8 cellular contexts compared by ENCODE assay signal in the genomic region with DNA sequence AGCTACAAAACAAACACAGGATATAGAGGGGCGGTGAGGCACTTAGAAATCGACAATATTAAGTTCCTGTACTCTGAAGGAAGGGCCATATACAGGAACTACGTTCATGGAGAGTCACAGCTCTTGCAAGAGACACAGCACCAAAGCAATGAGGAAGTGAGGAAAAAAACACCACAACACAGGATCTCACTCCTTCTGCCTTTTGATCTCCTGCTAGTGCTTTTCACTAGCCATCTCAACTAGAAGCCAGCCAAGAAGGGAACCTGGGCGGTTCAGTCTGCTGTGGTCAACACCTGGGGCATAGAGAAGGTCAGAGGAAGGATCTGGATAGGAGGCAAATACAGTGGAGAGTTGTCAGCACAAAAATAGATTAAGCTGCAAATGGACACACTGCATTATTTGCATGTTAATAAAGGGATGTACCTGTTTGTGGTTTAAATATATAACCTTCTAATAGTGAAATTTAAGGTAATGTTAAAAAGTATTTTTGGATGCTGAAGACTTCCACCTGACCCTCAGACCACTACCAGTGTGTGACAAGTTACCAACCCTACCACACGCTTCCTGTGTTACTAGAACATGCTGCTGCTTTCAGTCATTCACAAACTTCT.
A peak's percentile ranks its signal among the peaks of the same experiment; 100 is the strongest.
DNase-seq lines count a peak whose midpoint lies in the region; ATAC-seq and TF ChIP-seq lines count a peak whose summit lies in the region.

No MANE protein-coding gene starts in this region.

- H3K36me3 Mint-ChIP-seq in CD14-positive monocyte (no peaks in the 10 kb centered on the region), T-helper 17 cell (ENCODE audit: low read depth) (no peaks in the 10 kb centered on the region), naive B cell (no peaks in the 10 kb centered on the region)

- H3K27ac Mint-ChIP-seq in CD14-positive monocyte, result peak overlapping the region; percentile 73 to 94 (median 90)
- peak overlapping the region; percentile 90 for H3K27ac Mint-ChIP-seq in T-helper 17 cell
- H3K27ac Mint-ChIP-seq in naive B cell, result peak overlapping the region; percentile 88 to 97 (median 92)

- intact Hi-C loops in CD14-positive monocyte (cut with micrococcal nuclease), result no loop called here

- peaks cover 15% of the 10 kb centered on the region for H3K4me1 Mint-ChIP-seq in CD14-positive monocyte
- peaks cover 21% of the 10 kb centered on the region for H3K4me1 Mint-ChIP-seq in T-helper 17 cell
- H3K4me1 Mint-ChIP-seq in naive B cell, result peaks cover 13 to 18% (median 15%) of the 10 kb centered on the region in 3 donors

- TF ChIP-seq CTCF in CD14-positive monocyte (IDR thresholded peaks at IDR 0.05), result no peak

- ATAC-seq in GM19043 (IDR thresholded peaks at IDR 0.05; ENCODE audit: low read depth, unreplicated experiment), result peak; percentile 89
- peak; percentile 87 for ATAC-seq in HG03103 (IDR thresholded peaks at IDR 0.05; ENCODE audit: low read depth, unreplicated experiment)
- peak; percentile 98 for ATAC-seq in T-helper 17 cell
- ATAC-seq in naive B cell (ENCODE audit: low read depth in 2 of 2), result peak; percentile 96 to 97

- no peaks in the 10 kb centered on the region for H3K9me3 ChIP-seq in T-helper 17 cell (ENCODE audit: control insufficient read depth, low read length, poor library complexity, severe bottlenecking)

- H3K4me3 Mint-ChIP-seq in CD14-positive monocyte, result peak overlapping the region in 1 of 2 donors; percentile 78
- peak overlapping the region; percentile 83 for H3K4me3 Mint-ChIP-seq in T-helper 17 cell
- H3K4me3 Mint-ChIP-seq in naive B cell, result peak overlapping the region in 7 of 8 donors; percentile 38 to 86 (median 64)

- H3K9me3 Mint-ChIP-seq in CD14-positive monocyte (peaks cover 0 to 1% (median under 1%) of the 10 kb centered on the region in 7 donors), naive B cell (peaks cover 0 to 2% (median under 1%) of the 10 kb centered on the region in 7 donors)

- DNase-seq in CD14-positive monocyte (ENCODE audit: low spot score), result peak; percentile 52
- peak in 1 of 3 donors; percentile 4 for DNase-seq in T-helper 17 cell
- DNase-seq in naive B cell, result peak; percentile 72
- no peak for DNase-seq in NCI-H187 (lab: John Stamatoyannopoulos, UW)
- DNase-seq in NCI-H510A (lab: John Stamatoyannopoulos, UW), result no peak
- DNase-seq in COR-L47 (lab: John Stamatoyannopoulos, UW), result no peak

- H3K27me3 Mint-ChIP-seq in CD14-positive monocyte (ENCODE audit: low read depth in 3 of 3) (peaks cover 0 to 2% (median 0%) of the 10 kb centered on the region in 3 donors), T-helper 17 cell (no peaks in the 10 kb centered on the region), naive B cell (no peaks in the 10 kb centered on the region)

Comparison
In these comparisons a context has a peak if more than half of its experiments do, and no peak if none do; other contexts are left out.
1. DNase-seq: peak in CD14-positive monocyte (single experiment) and naive B cell (single experiment); none in NCI-H187 (0 of 2), NCI-H510A (single experiment) and COR-L47 (single experiment).
2. Peak in every context shown above with its lines, with median percentiles within 50 percentile points of each other: H3K27ac Mint-ChIP-seq and ATAC-seq.